2 cellular contexts compared by ENCODE assay signal in genomic region chr17:198225-198624, GRCh38. TPM values are rescaled to one million over a fixed set of nuclear protein-coding genes. Genes with fewer than 3 reads are reported as not detected.
"Had no signal": no experiment of that assay in that cellular context is flagged by ENCODE, and none has a peak within 500 bp of the region (broad histone marks: within the 10 kb centered on the region; RNA-seq: fewer than 3 reads in every experiment).

No MANE protein-coding gene starts in this region.

RNA-seq across cellular contexts. Expression of gene DOC2B, which starts 16.8 kb away (rescaled TPM):
- total RNA-seq: osteoblast had no signal
- polyA plus RNA-seq: naive thymus-derived CD8-positive, alpha-beta T cell had no signal
